In the genomic region with DNA sequence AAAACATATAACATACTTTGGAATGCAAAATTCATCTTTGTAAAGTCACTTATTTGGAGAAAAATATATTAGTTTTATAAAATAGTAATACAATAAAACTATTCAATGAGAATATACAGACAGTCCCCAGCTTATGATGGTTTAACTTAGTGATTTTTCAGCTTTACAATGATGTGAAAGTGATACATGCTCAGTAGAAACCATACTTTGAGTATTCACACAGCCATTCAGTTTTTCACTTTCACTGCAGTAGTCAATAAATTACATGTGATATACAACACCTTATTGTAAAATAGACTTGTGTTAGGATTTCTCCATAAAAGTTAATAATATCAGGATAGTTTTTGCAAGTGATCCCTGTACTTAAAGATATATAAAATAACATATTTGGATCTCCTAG, we compare ENCODE assay signal across 18 cellular contexts.
"Had no signal": no experiment of that assay in that cellular context is flagged by ENCODE, and none has a peak within 500 bp of the region (broad histone marks: within the 10 kb centered on the region; RNA-seq: fewer than 3 reads in every experiment).

No MANE protein-coding gene starts in this region.

- H3K4me3 Mint-ChIP-seq: naive thymus-derived CD4-positive, alpha-beta T cell; neural crest cell had no signal

- H3K9me3 Mint-ChIP-seq: neural crest cell had no signal

- H3K4me1 Mint-ChIP-seq: naive thymus-derived CD4-positive, alpha-beta T cell had no signal

- H3K27me3 Mint-ChIP-seq: progenitor cell of endocrine pancreas had no signal

- H3K27ac Mint-ChIP-seq: naive thymus-derived CD4-positive, alpha-beta T cell; progenitor cell of endocrine pancreas had no signal

- ATAC-seq: left colon; left ventricle myocardium superior; naive thymus-derived CD4-positive, alpha-beta T cell; right cardiac atrium had no signal

- DNase-seq: cortex of kidney; dorsolateral prefrontal cortex; effector CD8-positive, alpha-beta T cell; foreskin melanocyte; head of caudate nucleus; left colon; left ventricle myocardium superior; mesendoderm; naive thymus-derived CD4-positive, alpha-beta T cell; right cardiac atrium; small intestine; stimulated activated CD4-positive, alpha-beta T cell treated with anti-CD3 and anti-CD28 coated beads, Interleukin-12 subunit alpha, Interleukin-12 subunit beta, amount 100 ng/mL, for 4 hours; stimulated activated naive CD4-positive, alpha-beta T cell; stomach; substantia nigra; transverse colon had no signal

- H3K36me3 Mint-ChIP-seq: naive thymus-derived CD4-positive, alpha-beta T cell had no signal
